Comparison of ENCODE assay signal across 20 cellular contexts in the genomic region with DNA sequence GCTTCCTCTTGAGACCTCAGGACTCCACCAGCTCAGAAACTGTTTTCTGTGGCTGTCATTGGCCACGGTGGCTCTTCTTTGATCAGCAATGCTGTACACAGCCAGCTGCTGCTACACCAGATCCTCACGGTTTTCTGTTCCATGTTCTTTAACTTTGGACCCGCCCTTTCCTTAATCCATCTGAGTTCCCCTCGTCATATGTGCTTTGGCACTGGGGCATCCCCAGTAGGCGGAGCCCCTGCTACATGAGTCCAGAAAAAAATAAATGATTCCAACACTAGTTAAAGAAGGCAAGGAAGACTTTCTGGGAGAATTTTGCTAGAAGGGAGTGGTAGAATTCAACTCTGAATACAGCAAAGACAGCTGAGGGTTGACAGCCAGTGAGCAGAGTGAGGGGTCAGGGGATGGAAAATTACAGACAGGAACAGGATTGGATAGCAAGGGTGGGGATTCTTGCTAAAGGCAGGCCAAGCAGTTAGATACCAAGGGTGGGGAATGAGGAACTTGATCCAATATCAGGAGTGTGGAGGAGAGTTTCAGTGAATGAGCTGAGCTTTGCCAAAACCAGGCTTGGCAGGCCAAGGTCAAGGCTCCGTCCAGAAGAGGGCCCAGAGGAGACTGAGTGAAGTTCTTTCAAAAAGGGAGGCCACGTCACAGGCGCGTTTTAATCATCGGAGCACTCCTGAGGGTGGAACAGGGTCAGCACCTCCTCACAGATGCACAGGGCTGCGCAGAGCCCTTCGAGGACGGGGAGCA.
DNase-seq lines count a peak whose midpoint lies in the region; ATAC-seq and TF ChIP-seq lines count a peak whose summit lies in the region.
"Had no signal": no experiment of that assay in that cellular context is flagged by ENCODE, and none has a peak within 500 bp of the region (broad histone marks: within the 10 kb centered on the region; RNA-seq: fewer than 3 reads in every experiment).

No MANE protein-coding gene starts in this region.

- BruUV-seq in A673 (replicated peaks; lab: Mats Ljungman, UMichigan) = no TSS peak

- H3K36me3 ChIP-seq in A673 (ENCODE audit: insufficient read depth, low read length, poor library complexity, severe bottlenecking) = no peaks in the 10 kb centered on the region

- H3K9me3 Mint-ChIP-seq in nephron (no peaks in the 10 kb centered on the region), type B pancreatic cell (no peaks in the 10 kb centered on the region)

- H3K27ac ChIP-seq in A673 (ENCODE audit: low read depth, low read length, poor library complexity, severe bottlenecking) (no peak overlapping the region), foreskin keratinocyte (no peak overlapping the region)
- H3K27ac ChIP-seq: HL-60, RWPE1 had no signal

- H3K9me3 ChIP-seq in A673 (ENCODE audit: low read depth, low read length, poor library complexity, severe bottlenecking) = no peaks in the 10 kb centered on the region

- peaks cover 31% of the 10 kb centered on the region for H3K4me1 Mint-ChIP-seq in nephron
- no peaks in the 10 kb centered on the region for H3K4me1 Mint-ChIP-seq in type B pancreatic cell (ENCODE audit: unreplicated experiment)
- H3K4me1 Mint-ChIP-seq: B cell; CD4-positive, alpha-beta memory T cell had no signal

- H3K4me3 ChIP-seq in A673 (ENCODE audit: low read depth, low read length, poor library complexity, severe bottlenecking) = no peak overlapping the region
- H3K4me3 ChIP-seq in LNCaP clone FGC (ENCODE audit: low read depth, low read length) = no peak overlapping the region

- H3K27me3 Mint-ChIP-seq in nephron (ENCODE audit: low read depth) (peaks cover 42% of the 10 kb centered on the region), type B pancreatic cell (peaks cover 14% of the 10 kb centered on the region)
- H3K27me3 Mint-ChIP-seq: B cell had no signal

- peak; percentile 14 for DNase-seq in A673 (ENCODE audit: low spot score)
- DNase-seq in LNCaP clone FGC (ENCODE audit: low read depth) = no peak
- DNase-seq in foreskin keratinocyte = no peak
- DNase-seq in NCI-H345 treated with DMSO at 0.1 percent for 48 hours (lab: John Stamatoyannopoulos, UW; ENCODE audit: unreplicated experiment) = no peak
- DNase-seq in activated naive CD4-positive, alpha-beta T cell (lab: John Stamatoyannopoulos, UW) = no peak
- DNase-seq in type B pancreatic cell (ENCODE audit: extremely low spot score, unreplicated experiment) = no peak
- no peak for DNase-seq in AG08395 (ENCODE audit: low spot score)
- DNase-seq: Calu3; CD4-positive, alpha-beta memory T cell; DMS53; H7; NCI-H187 treated with DMSO at 0.1 percent for 48 hours; NCI-H345; NCI-H526 treated with DMSO at 0.1 percent for 48 hours; NK-92 treated with Interleukin-12 subunit alpha and Interleukin-12 subunit beta, amount 100 ng/mL, for 24 hours; PC-3 had no signal

- H3K4me1 ChIP-seq in A673 (ENCODE audit: insufficient read depth, low read length, poor library complexity, severe bottlenecking) = no peaks in the 10 kb centered on the region
- peaks cover 6% of the 10 kb centered on the region for H3K4me1 ChIP-seq in foreskin keratinocyte

- POLR2A ChIA-PET in A673 (lab: Charles Lee; ENCODE audit: low non-redundant PET) = no interaction called here

- H3K36me3 Mint-ChIP-seq in nephron (ENCODE audit: low read depth) (no peaks in the 10 kb centered on the region), type B pancreatic cell (no peaks in the 10 kb centered on the region)
- H3K36me3 Mint-ChIP-seq: CD4-positive, alpha-beta memory T cell had no signal

- ATAC-seq in foreskin keratinocyte = no peak
- ATAC-seq: PC-3 had no signal

- peak; percentile 17; the same call in 1 of the 2 replicates for TF ChIP-seq CTCF in A673 (conservative IDR thresholded peaks at IDR 0.05; ENCODE audit: low read depth, low read length)
- 0 out of 2 replicates have a peak, but pooled peaks have one; percentile 7 for TF ChIP-seq CTCF in LNCaP clone FGC (IDR thresholded peaks at IDR 0.05; ENCODE audit: control insufficient read depth, extremely low read depth, insufficient read depth)
- peak; percentile 45 for TF ChIP-seq CTCF in foreskin keratinocyte (conservative IDR thresholded peaks at IDR 0.05)
- TF ChIP-seq CTCF in nephron (IDR thresholded peaks at IDR 0.05; ENCODE audit: unreplicated experiment in 3 of 3) = no peak
- no peak for TF ChIP-seq CTCF in type B pancreatic cell (conservative IDR thresholded peaks at IDR 0.05)

- CTCF ChIA-PET in A673 (lab: Charles Lee) = no interaction called here

- H3K27me3 ChIP-seq in A673 (replicated peaks; ENCODE audit: insufficient read depth, low read depth, low read length, poor library complexity) = peaks cover 30% of the 10 kb centered on the region
- peaks cover 7% of the 10 kb centered on the region for H3K27me3 ChIP-seq in foreskin keratinocyte

- peak overlapping the region in 2 of 3 experiments; percentile 48 to 57 for H3K27ac Mint-ChIP-seq in nephron
- H3K27ac Mint-ChIP-seq in type B pancreatic cell = no peak overlapping the region
- H3K27ac Mint-ChIP-seq: B cell had no signal

- H3K4me3 Mint-ChIP-seq in nephron (peak overlapping the region in 1 of 3 experiments; percentile 7), type B pancreatic cell (no peak overlapping the region)
- H3K4me3 Mint-ChIP-seq: B cell; CD4-positive, alpha-beta memory T cell had no signal

- intact Hi-C loops in A673 (cut with micrococcal nuclease; ENCODE audit: unreplicated experiment) = no loop called here

Comparison
In these comparisons a context has a peak if more than half of its experiments do, and no peak if none do; other contexts are left out.
1. CTCF ChIP-seq: peak in A673 (single experiment), LNCaP clone FGC (single experiment) and foreskin keratinocyte (single experiment); none in nephron (0 of 3) and type B pancreatic cell (single experiment).